21 cellular contexts compared by ENCODE assay signal in the genomic region with DNA sequence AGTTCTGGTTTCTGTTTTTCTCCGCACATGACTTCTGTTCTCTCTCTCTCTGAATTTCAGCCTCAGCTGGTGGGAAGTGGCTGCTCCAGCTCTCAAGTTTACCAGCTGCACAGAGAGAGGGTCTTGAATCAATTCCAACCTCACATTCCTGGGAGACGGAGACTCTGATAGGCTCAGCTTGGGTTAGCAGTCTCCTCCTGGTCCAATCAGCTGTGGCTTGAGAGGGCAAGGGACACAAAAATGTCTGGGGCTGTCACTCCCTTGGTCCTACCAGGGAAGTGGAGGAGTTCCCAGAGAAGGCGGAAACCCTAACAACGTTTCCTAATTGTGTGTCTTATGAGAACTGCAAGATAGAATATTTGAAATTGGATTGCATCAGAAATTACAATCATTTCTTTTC. TPM values are rescaled to one million over a fixed set of nuclear protein-coding genes. Genes with fewer than 3 reads are reported as not detected.
DNase-seq lines count a peak whose midpoint lies in the region; ATAC-seq and TF ChIP-seq lines count a peak whose summit lies in the region.
"Had no signal": no experiment of that assay in that cellular context is flagged by ENCODE, and none has a peak within 500 bp of the region (broad histone marks: within the 10 kb centered on the region; RNA-seq: fewer than 3 reads in every experiment).

No MANE protein-coding gene starts in this region.

- H4K5ac ChIP-seq in H9 (ENCODE audit: insufficient read length, low read depth, low read length), result no peak overlapping the region

- no peak overlapping the region for H3K14ac ChIP-seq in H9 (ENCODE audit: insufficient read depth, low read length)

- TF ChIP-seq CTCF in H9 (conservative IDR thresholded peaks at IDR 0.05), result no peak
- no peak for TF ChIP-seq CTCF in endodermal cell (conservative IDR thresholded peaks at IDR 0.05)
- TF ChIP-seq CTCF in neural progenitor cell (IDR thresholded peaks at IDR 0.05), result no peak

- no peak overlapping the region for H4K8ac ChIP-seq in H9 (replicated peaks; ENCODE audit: insufficient read length, low read depth, low read length)

- peaks cover 10% of the 10 kb centered on the region for H3K27me3 Mint-ChIP-seq in H9 (ENCODE audit: low read depth)
- H3K27me3 Mint-ChIP-seq in endodermal cell (ENCODE audit: insufficient read depth), result peaks cover 2% of the 10 kb centered on the region
- H3K27me3 Mint-ChIP-seq in neural progenitor cell (ENCODE audit: insufficient read depth, low read depth), result peaks cover 12% of the 10 kb centered on the region

- H3K56ac ChIP-seq in H9 (ENCODE audit: insufficient read length, low read depth, low read length), result no peak overlapping the region

- no peak overlapping the region for H3K23ac ChIP-seq in H9 (ENCODE audit: insufficient read length, low read depth, low read length)

- H3K18ac ChIP-seq in H9 (ENCODE audit: insufficient read length, low read depth, low read length), result no peak overlapping the region

- no peak overlapping the region for H2BK5ac ChIP-seq in H9 (ENCODE audit: insufficient read length, low read length)

- H3K9me3 ChIP-seq in H9 (ENCODE audit: control insufficient read depth, low read depth, low read length) (no peaks in the 10 kb centered on the region), endodermal cell (ENCODE audit: control insufficient read depth, low read length) (no peaks in the 10 kb centered on the region), neural progenitor cell (ENCODE audit: low read depth) (no peaks in the 10 kb centered on the region)

- no peak overlapping the region for H3T11ph ChIP-seq in H9 (ENCODE audit: low read length)

- H2BK12ac ChIP-seq in H9 (ENCODE audit: insufficient read length, low read depth, low read length), result no peak overlapping the region

- peaks cover 24% of the 10 kb centered on the region for H3F3A ChIP-seq in neural progenitor cell (ENCODE audit: low read depth)

- H3K4me1 ChIP-seq in H9 (ENCODE audit: insufficient read depth, low read length) (peaks cover 4% of the 10 kb centered on the region; the same call in 1 of the 2 replicates), endodermal cell (ENCODE audit: control insufficient read depth, insufficient read depth, low read length) (peaks cover 3% of the 10 kb centered on the region), neural progenitor cell (peaks cover 24% of the 10 kb centered on the region)

- H3K9ac ChIP-seq in H9 (ENCODE audit: extremely low read depth, insufficient read length, low read length) (no peak overlapping the region), endodermal cell (ENCODE audit: extremely low read depth, low read length, poor library complexity, severe bottlenecking) (no peak overlapping the region), neural progenitor cell (no peak overlapping the region)

- no CpG with 5 or more reads among the region's 4 CpGs for WGBS in H9 (ENCODE audit: extremely low coverage, insufficient read length, low lambda C conversion rate)
- whole genome bisulfite sequencing in endodermal cell (ENCODE audit: insufficient coverage in 1 of 2, insufficient read length in 1 of 2), 2 experiments, result 100% methylated on average over 4 of the region's 4 CpGs; no CpG with 5 or more reads in 1 of the 2 experiments

- H3K79me2 ChIP-seq in H9 (ENCODE audit: insufficient read depth, low read length), result no peaks in the 10 kb centered on the region
- H3K79me2 ChIP-seq in neural progenitor cell (ENCODE audit: low read depth), result no peaks in the 10 kb centered on the region

- peaks cover 32 to 37% of the 10 kb centered on the region in 2 experiments for H3K4me1 Mint-ChIP-seq in H9
- peaks cover 6% of the 10 kb centered on the region for H3K4me1 Mint-ChIP-seq in endodermal cell
- peaks cover 15% of the 10 kb centered on the region for H3K4me1 Mint-ChIP-seq in neural progenitor cell

- no peaks in the 10 kb centered on the region for H3K79me1 ChIP-seq in H9 (ENCODE audit: insufficient read depth, low read depth, low read length, poor library complexity, severe bottlenecking)

- H3K4me2 ChIP-seq in H9 (ENCODE audit: insufficient read depth, insufficient read length, low read length) (no peak overlapping the region), neural progenitor cell (no peak overlapping the region)

- H2AK5ac ChIP-seq in H9 (ENCODE audit: insufficient read length, low read length), result no peak overlapping the region

- no peak overlapping the region for H3K4ac ChIP-seq in H9 (ENCODE audit: low read depth, low read length)

- no peak overlapping the region for H2AFZ ChIP-seq in H9 (ENCODE audit: low read length)
- no peak overlapping the region for H2AFZ ChIP-seq in neural progenitor cell (replicated peaks)

- no peak overlapping the region for H2BK15ac ChIP-seq in H9 (ENCODE audit: low read depth, low read length)

- H4K20me1 ChIP-seq in H9 (ENCODE audit: control insufficient read depth, insufficient read depth, insufficient read length) (no peaks in the 10 kb centered on the region), neural progenitor cell (ENCODE audit: low read depth) (no peaks in the 10 kb centered on the region)

- no peaks in the 10 kb centered on the region; the same call in 1 of the 2 replicates for H3K27me3 ChIP-seq in H9 (ENCODE audit: insufficient read depth, low read length)
- H3K27me3 ChIP-seq in endodermal cell (ENCODE audit: control insufficient read depth, insufficient read depth, low read length, poor library complexity, severe bottlenecking), result no peaks in the 10 kb centered on the region
- H3K27me3 ChIP-seq in neural progenitor cell, result no peaks in the 10 kb centered on the region

- H2BK20ac ChIP-seq in H9 (ENCODE audit: low read depth, low read length, poor library complexity, severe bottlenecking), result no peak overlapping the region

- ATAC-seq in GM21528 (IDR thresholded peaks at IDR 0.05; ENCODE audit: low FRiP score, unreplicated experiment), result no peak
- ATAC-seq: natural killer cell treated with Interleukin-12 subunit alpha and Interleukin-12 subunit beta and Interleukin-15 and Interleukin-18, amount 100 ng/mL, for 72 hours had no signal

- H3K27ac ChIP-seq in H9 (ENCODE audit: insufficient read length, low read depth, low read length) (no peak overlapping the region), endodermal cell (ENCODE audit: low read depth, low read length) (no peak overlapping the region), neural progenitor cell (no peak overlapping the region), caudate nucleus (ENCODE audit: low read depth, low read length) (no peak overlapping the region)

- H3K27ac Mint-ChIP-seq in H9 (peak overlapping the region in 2 of 3 experiments; percentile 75 to 84; a peak in 2 of 7 replicates), endodermal cell (no peak overlapping the region), neural progenitor cell (no peak overlapping the region)
- H3K27ac Mint-ChIP-seq: natural killer cell treated with Interleukin-12 subunit alpha and Interleukin-12 subunit beta and Interleukin-15 and Interleukin-18, amount 100 ng/mL, for 72 hours; T-helper 1 cell treated with Interleukin-12 subunit alpha and Interleukin-12 subunit beta and Interleukin-4 antibody, amounts not matched to agents 30 μg/mL and 1 μg/mL, for 36 hours had no signal

- no peaks in the 10 kb centered on the region for H3K23me2 ChIP-seq in H9 (ENCODE audit: insufficient read length, low read depth, low read length, poor library complexity, severe bottlenecking)

- peak; percentile 12 for DNase-seq in NCI-H82 (lab: John Stamatoyannopoulos, UW)
- DNase-seq in NCI-H82 treated with DMSO at 0.1 percent for 48 hours (lab: John Stamatoyannopoulos, UW; ENCODE audit: unreplicated experiment), result no peak
- no peak for DNase-seq in H9
- DNase-seq in endodermal cell, result peak; percentile 76
- DNase-seq in neural progenitor cell (ENCODE audit: low spot score), result peak; percentile 49
- no peak for DNase-seq in caudate nucleus (lab: John Stamatoyannopoulos, UW)
- no peak for DNase-seq in AG08396 (ENCODE audit: low spot score)
- DNase-seq: 8988T; C1 segment of cervical spinal cord; cerebellar nuclear complex; glutamatergic neuron; KG1; mammary epithelial cell; NCI-H2029 treated with DMSO at 0.1 percent for 48 hours; OCI-M1; small intestine; stimulated activated CD4-positive, alpha-beta T cell treated with anti-CD3 and anti-CD28 coated beads, Interleukin-4, amount 100 ng/mL, for 4 hours had no signal

- H3K36me3 ChIP-seq in endodermal cell (ENCODE audit: control insufficient read depth, insufficient read depth, low read length), result no peaks in the 10 kb centered on the region
- no peaks in the 10 kb centered on the region for H3K36me3 ChIP-seq in neural progenitor cell

- H3K36me3 Mint-ChIP-seq in H9 (ENCODE audit: insufficient read depth in 1 of 3, low read depth in 3 of 3), result peaks cover 1 to 5% (median 2%) of the 10 kb centered on the region in 3 experiments; a peak in 3 of 7 replicates
- H3K36me3 Mint-ChIP-seq in endodermal cell (ENCODE audit: low read depth), result no peaks in the 10 kb centered on the region
- H3K36me3 Mint-ChIP-seq in neural progenitor cell, result no peaks in the 10 kb centered on the region
- H3K36me3 Mint-ChIP-seq: natural killer cell treated with Interleukin-12 subunit alpha and Interleukin-12 subunit beta and Interleukin-15 and Interleukin-18, amount 100 ng/mL, for 72 hours had no signal

- H3K4me3 Mint-ChIP-seq in H9, result no peak overlapping the region
- H3K4me3 Mint-ChIP-seq in endodermal cell, result no peak overlapping the region
- no peak overlapping the region for H3K4me3 Mint-ChIP-seq in neural progenitor cell
- H3K4me3 Mint-ChIP-seq: natural killer cell treated with Interleukin-12 subunit alpha and Interleukin-12 subunit beta and Interleukin-15 and Interleukin-18, amount 100 ng/mL, for 72 hours; T-helper 1 cell treated with Interleukin-12 subunit alpha and Interleukin-12 subunit beta and Interleukin-4 antibody, amounts not matched to agents 30 μg/mL and 1 μg/mL, for 36 hours had no signal

- H3K9me3 Mint-ChIP-seq in H9, result no peaks in the 10 kb centered on the region
- peaks cover under 1% of the 10 kb centered on the region for H3K9me3 Mint-ChIP-seq in endodermal cell
- no peaks in the 10 kb centered on the region for H3K9me3 Mint-ChIP-seq in neural progenitor cell
- H3K9me3 Mint-ChIP-seq: natural killer cell treated with Interleukin-12 subunit alpha and Interleukin-12 subunit beta and Interleukin-15 and Interleukin-18, amount 100 ng/mL, for 72 hours; T-helper 1 cell treated with Interleukin-12 subunit alpha and Interleukin-12 subunit beta and Interleukin-4 antibody, amounts not matched to agents 30 μg/mL and 1 μg/mL, for 36 hours had no signal

- H3K4me3 ChIP-seq in endodermal cell (ENCODE audit: low read length) (no peak overlapping the region), neural progenitor cell (no peak overlapping the region)

- no peak overlapping the region for H4K91ac ChIP-seq in H9 (ENCODE audit: insufficient read length, low read depth, low read length)

- H2BK120ac ChIP-seq in H9 (ENCODE audit: low read depth, low read length, poor library complexity, severe bottlenecking), result no peak overlapping the region

RNA-seq across cellular contexts. Expression of gene CCDC63, which starts 7.1 kb away (rescaled TPM):
- total RNA-seq in H9 (2021) (0.77 and 1.3 TPM in 2 replicates), endodermal cell (1 to 10 TPM in 1 of 2 donors, under 1 TPM in 1; 0.95 to 3.1 TPM), neural progenitor cell (ENCODE audit: low replicate concordance) (0.24 TPM in 1 of 2 replicates, not detected in the other)
- 0.39 TPM for polyA plus RNA-seq in endodermal cell (2013, experiment 1 of 2)
- polyA plus RNA-seq in endodermal cell (2013, experiment 2 of 2), result not detected
- total RNA-seq: mammary epithelial cell; natural killer cell treated with Interleukin-12 subunit alpha and Interleukin-12 subunit beta and Interleukin-15 and Interleukin-18, amount 100 ng/mL, for 72 hours; urinary bladder had no signal
- polyA plus RNA-seq: small intestine, urinary bladder had no signal

Comparison
In these comparisons a context has a peak if more than half of its experiments do, and no peak if none do; other contexts are left out.
1. DNase-seq: peak in NCI-H82 (single experiment), endodermal cell (single experiment) and neural progenitor cell (single experiment); none in NCI-H82 treated with DMSO at 0.1 percent for 48 hours (single experiment), H9 (single experiment), caudate nucleus (0 of 61) and AG08396 (single experiment).
2. H3K27ac Mint-ChIP-seq: peak in H9 (2 of 3); none in endodermal cell (single experiment) and neural progenitor cell (single experiment).